Comparison of ENCODE assay signal across 8 cellular contexts in the genomic region with DNA sequence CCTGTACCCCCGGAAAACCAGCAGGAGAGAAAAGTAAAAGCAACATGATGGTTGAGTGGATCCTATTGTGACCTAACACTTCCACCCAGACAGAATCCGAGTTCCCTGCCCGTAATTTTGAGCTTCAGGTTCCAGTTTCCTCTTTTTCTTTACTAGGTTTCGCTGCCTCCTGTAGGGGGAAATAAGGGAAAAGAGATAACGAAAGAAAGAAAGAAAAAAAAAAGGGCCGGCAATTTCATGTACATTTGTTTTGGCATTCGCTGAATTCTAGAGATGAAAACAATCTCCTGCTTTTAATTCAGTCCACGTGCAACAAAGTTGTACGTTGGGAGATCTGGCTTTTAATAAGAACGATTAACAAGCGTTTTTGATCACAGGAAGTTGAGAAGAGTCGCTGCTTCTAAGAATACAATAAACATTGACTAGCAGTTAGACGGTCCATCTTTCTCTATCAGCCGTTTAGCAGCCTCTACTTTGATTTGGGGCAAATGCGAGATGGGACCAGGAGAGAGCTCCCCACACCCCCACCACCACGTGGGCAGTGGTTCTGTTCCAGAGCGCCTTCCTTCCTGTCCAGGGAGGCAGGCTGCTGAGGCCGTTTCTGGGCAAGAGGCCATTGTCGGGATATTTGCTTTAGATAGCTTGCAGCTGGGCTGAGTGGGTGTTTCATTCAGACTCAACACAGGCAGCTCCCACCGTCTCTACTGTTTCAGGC.
A peak's percentile ranks its signal among the peaks of the same experiment; 100 is the strongest.
DNase-seq lines count a peak whose midpoint lies in the region; ATAC-seq, FAIRE-seq and TF ChIP-seq lines count a peak whose summit lies in the region.

No MANE protein-coding gene starts in this region.

- peaks cover 0 to 6% of the 10 kb centered on the region in 2 donors for H3K4me1 ChIP-seq in kidney (ENCODE audit: control insufficient read depth in 1 of 2, insufficient read depth in 1 of 2, low read depth in 1 of 2, low read length in 2 of 2)

- peak; percentile 78 for DNase-seq in DMS153 treated with DMSO at 0.1 percent for 48 hours (lab: John Stamatoyannopoulos, UW; ENCODE audit: unreplicated experiment)
- peak; percentile 80 for DNase-seq in NCI-H2196 (lab: John Stamatoyannopoulos, UW; ENCODE audit: unreplicated experiment)
- DNase-seq in amniotic stem cell (lab: John Stamatoyannopoulos, UW): peak; percentile 55
- peak; percentile 90 for DNase-seq in kidney
- DNase-seq in stimulated activated CD4-positive, alpha-beta T cell treated with anti-CD3 and anti-CD28 coated beads, Interleukin-1b, Interleukin-23, amount 100 ng/mL, for 48 hours: peak; percentile 14
- DNase-seq in NK-92 (lab: John Stamatoyannopoulos, UW; ENCODE audit: unreplicated experiment): no peak
- DNase-seq in activated CD4-positive, CD25-positive, alpha-beta regulatory T cell (lab: John Stamatoyannopoulos, UW): no peak

- H3K27ac ChIP-seq in kidney (ENCODE audit: low read depth in 2 of 2, low read length in 2 of 2): no peak overlapping the region

- no peak overlapping the region for H3K9ac ChIP-seq in kidney (ENCODE audit: low read length in 2 of 2)

- no peak for TF ChIP-seq CTCF in kidney (IDR thresholded peaks at IDR 0.05; ENCODE audit: borderline replicate concordance, extremely low read depth, insufficient read depth)

- H3K9me3 ChIP-seq in kidney (ENCODE audit: control insufficient read depth in 1 of 2, low read length in 2 of 2): no peaks in the 10 kb centered on the region

- no peak for ATAC-seq in HG02642 (IDR thresholded peaks at IDR 0.05; ENCODE audit: poor library complexity, unreplicated experiment)

- intact Hi-C loops in kidney (cut with DNase I): no loop called here

- no peaks in the 10 kb centered on the region for H3K36me3 ChIP-seq in kidney (ENCODE audit: control insufficient read depth in 1 of 2, insufficient read depth in 2 of 2, low read length in 2 of 2)

- H3K4me3 ChIP-seq in kidney (ENCODE audit: low read length in 2 of 2): peak overlapping the region in 1 of 2 donors; percentile 36

- FAIRE-seq in kidney (lab: Jason Lieb, UNC): no peak

Comparison
In these comparisons a context has a peak if more than half of its experiments do, and no peak if none do; other contexts are left out.
1. DNase-seq: peak in DMS153 treated with DMSO at 0.1 percent for 48 hours (single experiment), NCI-H2196 (single experiment), amniotic stem cell (single experiment), kidney (single experiment) and stimulated activated CD4-positive, alpha-beta T cell treated with anti-CD3 and anti-CD28 coated beads, Interleukin-1b, Interleukin-23, amount 100 ng/mL, for 48 hours (single experiment); none in NK-92 (single experiment) and activated CD4-positive, CD25-positive, alpha-beta regulatory T cell (0 of 4).